ENCODE assay signal across 8 cellular contexts in genomic region chr2:46942143-46942526, GRCh38. TPM values are rescaled to one million over a fixed set of nuclear protein-coding genes. Genes with fewer than 3 reads are reported as not detected.
DNase-seq lines count a peak whose midpoint lies in the region; ATAC-seq and TF ChIP-seq lines count a peak whose summit lies in the region.

No MANE protein-coding gene starts in this region.

- DNase-seq in GM10248 (ENCODE audit: extremely low spot score) = peak; percentile 71
- DNase-seq in OCI-LY7 (ENCODE audit: low spot score) = peak; percentile 64
- peak; percentile 61 for DNase-seq in activated effector memory CD4-positive, alpha-beta T cell treated with Interleukin-2 at 50 U/mL for 16 hours
- no peak for DNase-seq in glutamatergic neuron
- no peak for DNase-seq in sciatic nerve (ENCODE audit: low spot score)
- DNase-seq in NCI-H1092 treated with DMSO at 0.1 percent for 48 hours (lab: John Stamatoyannopoulos, UW) = no peak
- DNase-seq in epidermal melanocyte (ENCODE audit: insufficient read length, low spot score) = no peak

- peak overlapping the region; percentile 93 for H3K4me3 Mint-ChIP-seq in glutamatergic neuron (ENCODE audit: unreplicated experiment)

- H3K4me2 ChIP-seq in OCI-LY7 (ENCODE audit: low read length) = peak overlapping the region; percentile 97

- H3K9me3 Mint-ChIP-seq in glutamatergic neuron (ENCODE audit: unreplicated experiment) = peaks cover 6% of the 10 kb centered on the region

- H3K36me3 ChIP-seq in HEK293 (ENCODE audit: control insufficient read depth in 2 of 2, insufficient read depth in 1 of 2, low read length in 2 of 2) (no peaks in the 10 kb centered on the region; a peak in 1 of 3 replicates), OCI-LY7 (ENCODE audit: insufficient read depth, low read length) (peaks cover 39% of the 10 kb centered on the region)

- ATAC-seq in sciatic nerve = peak; percentile 43

- TF ChIP-seq CTCF in GM10248 (IDR thresholded peaks at IDR 0.05; ENCODE audit: control extremely low read depth, extremely low read depth, low read depth, missing control alignments) (no peak), HEK293 (tag by site-specific recombination; IDR thresholded peaks at IDR 0.05) (no peak), OCI-LY7 (conservative IDR thresholded peaks at IDR 0.05; ENCODE audit: low read length) (no peak), glutamatergic neuron (IDR thresholded peaks at IDR 0.05; ENCODE audit: partially characterized antibody, unreplicated experiment) (no peak)

- peak overlapping the region; percentile 85 for H3K27ac Mint-ChIP-seq in glutamatergic neuron (ENCODE audit: unreplicated experiment)

- peak overlapping the region; percentile 65; the same call in 1 of the 2 replicates for H2AFZ ChIP-seq in OCI-LY7 (ENCODE audit: low read length)

- H3K9me3 ChIP-seq in HEK293 (ENCODE audit: control insufficient read depth, insufficient read depth, low read depth, low read length) (no peaks in the 10 kb centered on the region), OCI-LY7 (ENCODE audit: low read length) (no peaks in the 10 kb centered on the region)

- H3K36me3 Mint-ChIP-seq in glutamatergic neuron (ENCODE audit: unreplicated experiment) = peaks cover 4% of the 10 kb centered on the region

- H3K27me3 Mint-ChIP-seq in glutamatergic neuron (ENCODE audit: unreplicated experiment) = peaks cover 11% of the 10 kb centered on the region

- H3K4me1 ChIP-seq in HEK293 (ENCODE audit: control insufficient read depth, insufficient read depth, low read length) (peaks cover 3% of the 10 kb centered on the region), OCI-LY7 (ENCODE audit: insufficient read depth, low read length, poor library complexity, severe bottlenecking) (peaks cover 58% of the 10 kb centered on the region)

- CTCF ChIA-PET in GM10248 (lab: Yijun Ruan, JAX) = interaction anchor here (0.9 to 1.5 kb wide), 4 partner anchors 13 to 22 kb away, joined by 3 to 5 read pairs (median 3); no protein-coding TSS in a partner anchor
- CTCF ChIA-PET in HEK293 (lab: Yijun Ruan, JAX) = interaction anchor here (0.6 to 2.8 kb wide), 2 partner anchors 381 to 690 kb away, joined by 3 to 11 read pairs; no protein-coding TSS in a partner anchor
- CTCF ChIA-PET in OCI-LY7 (lab: Charles Lee; ENCODE audit: unreplicated experiment) = no interaction called here

- POLR2A ChIA-PET in GM10248 (lab: Yijun Ruan, JAX) (interaction anchor here (0.6 kb wide), 2 partner anchors 9 to 462 kb away, joined by 4 to 5 read pairs; no protein-coding TSS in a partner anchor), HEK293 (lab: Yijun Ruan, JAX) (no interaction called here), OCI-LY7 (lab: Charles Lee) (interaction anchor here (0.7 to 1.1 kb wide), 4 partner anchors 9 to 471 kb away, joined by 3 to 5 read pairs (median 3); no protein-coding TSS in a partner anchor)

- intact Hi-C loops in OCI-LY7 (cut with micrococcal nuclease; ENCODE audit: unreplicated experiment) = no loop called here
- intact Hi-C loops in sciatic nerve (cut with DNase I) = no loop called here

- H3K4me1 Mint-ChIP-seq in glutamatergic neuron (ENCODE audit: low read depth, unreplicated experiment) = peaks cover 3% of the 10 kb centered on the region

- H3K4me3 ChIP-seq in HEK293 (ENCODE audit: low read depth, low read length) (peak overlapping the region; percentile 84), OCI-LY7 (ENCODE audit: low read depth, low read length, poor library complexity, severe bottlenecking) (peak overlapping the region; percentile 87)

- no peaks in the 10 kb centered on the region for H3K9me2 ChIP-seq in OCI-LY7 (ENCODE audit: insufficient read depth, low read length)

- H4K20me1 ChIP-seq in OCI-LY7 (ENCODE audit: insufficient read depth, low read length) = no peaks in the 10 kb centered on the region

- H3K79me2 ChIP-seq in OCI-LY7 (ENCODE audit: insufficient read depth, low read depth, low read length) = peaks cover 68% of the 10 kb centered on the region

- BruUV-seq in OCI-LY7 (replicated peaks; lab: Mats Ljungman, UMichigan) = no TSS peak

- H3K27ac ChIP-seq in HEK293 (ENCODE audit: extremely low read depth, low read depth, low read length) (peak overlapping the region; percentile 82; the same call in 1 of the 2 replicates), OCI-LY7 (ENCODE audit: low read depth, low read length, poor library complexity, severe bottlenecking) (peak overlapping the region; percentile 86)

TF ChIP-seq in HEK293, 187 proteins besides CTCF, POLR2A, EP300 and RAD21 (continues in another document):
- no peak for TF ChIP-seq ZNF366 (tag by site-specific recombination; conservative IDR thresholded peaks at IDR 0.05)
- TF ChIP-seq ZNF2 (tag by site-specific recombination; IDR thresholded peaks at IDR 0.05) = no peak
- no peak for TF ChIP-seq KLF16 (tag by site-specific recombination; IDR thresholded peaks at IDR 0.05)
- TF ChIP-seq, protein P1, sequence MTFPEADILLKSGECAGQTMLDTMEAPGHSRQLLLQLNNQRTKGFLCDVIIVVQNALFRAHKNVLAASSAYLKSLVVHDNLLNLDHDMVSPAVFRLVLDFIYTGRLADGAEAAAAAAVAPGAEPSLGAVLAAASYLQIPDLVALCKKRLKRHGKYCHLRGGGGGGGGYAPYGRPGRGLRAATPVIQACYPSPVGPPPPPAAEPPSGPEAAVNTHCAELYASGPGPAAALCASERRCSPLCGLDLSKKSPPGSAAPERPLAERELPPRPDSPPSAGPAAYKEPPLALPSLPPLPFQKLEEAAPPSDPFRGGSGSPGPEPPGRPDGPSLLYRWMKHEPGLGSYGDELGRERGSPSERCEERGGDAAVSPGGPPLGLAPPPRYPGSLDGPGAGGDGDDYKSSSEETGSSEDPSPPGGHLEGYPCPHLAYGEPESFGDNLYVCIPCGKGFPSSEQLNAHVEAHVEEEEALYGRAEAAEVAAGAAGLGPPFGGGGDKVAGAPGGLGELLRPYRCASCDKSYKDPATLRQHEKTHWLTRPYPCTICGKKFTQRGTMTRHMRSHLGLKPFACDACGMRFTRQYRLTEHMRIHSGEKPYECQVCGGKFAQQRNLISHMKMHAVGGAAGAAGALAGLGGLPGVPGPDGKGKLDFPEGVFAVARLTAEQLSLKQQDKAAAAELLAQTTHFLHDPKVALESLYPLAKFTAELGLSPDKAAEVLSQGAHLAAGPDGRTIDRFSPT (tag by site-specific recombination; IDR thresholded peaks at IDR 0.05) = no peak
- TF ChIP-seq, protein P2, sequence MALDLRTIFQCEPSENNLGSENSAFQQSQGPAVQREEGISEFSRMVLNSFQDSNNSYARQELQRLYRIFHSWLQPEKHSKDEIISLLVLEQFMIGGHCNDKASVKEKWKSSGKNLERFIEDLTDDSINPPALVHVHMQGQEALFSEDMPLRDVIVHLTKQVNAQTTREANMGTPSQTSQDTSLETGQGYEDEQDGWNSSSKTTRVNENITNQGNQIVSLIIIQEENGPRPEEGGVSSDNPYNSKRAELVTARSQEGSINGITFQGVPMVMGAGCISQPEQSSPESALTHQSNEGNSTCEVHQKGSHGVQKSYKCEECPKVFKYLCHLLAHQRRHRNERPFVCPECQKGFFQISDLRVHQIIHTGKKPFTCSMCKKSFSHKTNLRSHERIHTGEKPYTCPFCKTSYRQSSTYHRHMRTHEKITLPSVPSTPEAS (tag by site-specific recombination; IDR thresholded peaks at IDR 0.05) = no peak
- TF ChIP-seq ZBTB20 (tag by site-specific recombination; IDR thresholded peaks at IDR 0.05) = peak; percentile 78
- TF ChIP-seq ZNF24 (tag by site-specific recombination; IDR thresholded peaks at IDR 0.05) = no peak
- no peak for TF ChIP-seq ZNF548 (tag by site-specific recombination; IDR thresholded peaks at IDR 0.05)
- TF ChIP-seq ZXDB (tag by site-specific recombination; IDR thresholded peaks at IDR 0.05) = no peak
- TF ChIP-seq TRIM28 (IDR thresholded peaks at IDR 0.05; ENCODE audit: borderline replicate concordance, low read length) = no peak
- TF ChIP-seq ZNF514 (tag by site-specific recombination; IDR thresholded peaks at IDR 0.05) = no peak
- TF ChIP-seq, protein P3, sequence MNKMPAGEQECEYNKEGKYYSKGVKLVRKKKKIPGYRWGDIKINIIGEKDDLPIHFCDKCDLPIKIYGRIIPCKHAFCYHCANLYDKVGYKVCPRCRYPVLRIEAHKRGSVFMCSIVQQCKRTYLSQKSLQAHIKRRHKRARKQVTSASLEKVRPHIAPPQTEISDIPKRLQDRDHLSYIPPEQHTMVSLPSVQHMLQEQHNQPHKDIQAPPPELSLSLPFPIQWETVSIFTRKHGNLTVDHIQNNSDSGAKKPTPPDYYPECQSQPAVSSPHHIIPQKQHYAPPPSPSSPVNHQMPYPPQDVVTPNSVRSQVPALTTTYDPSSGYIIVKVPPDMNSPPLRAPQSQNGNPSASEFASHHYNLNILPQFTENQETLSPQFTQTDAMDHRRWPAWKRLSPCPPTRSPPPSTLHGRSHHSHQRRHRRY (tag by site-specific recombination; IDR thresholded peaks at IDR 0.05) = no peak
- TF ChIP-seq SCRT2 (tag by site-specific recombination; IDR thresholded peaks at IDR 0.05) = peak; percentile 4; the same call in 1 of the 2 replicates
- no peak for TF ChIP-seq ZNF391 (tag by site-specific recombination; IDR thresholded peaks at IDR 0.05; ENCODE audit: borderline replicate concordance, low read depth)
- no peak for TF ChIP-seq ZNF792 (tag by site-specific recombination; IDR thresholded peaks at IDR 0.05)
- no peak for TF ChIP-seq ZNF658 (tag by site-specific recombination; IDR thresholded peaks at IDR 0.05)
- TF ChIP-seq HOXD13 (CRISPR knock-in tag; IDR thresholded peaks at IDR 0.05; ENCODE audit: borderline replicate concordance) = no peak
- no peak for TF ChIP-seq ZNF292 (tag by site-specific recombination; IDR thresholded peaks at IDR 0.05; ENCODE audit: borderline replicate concordance, low read depth)
- TF ChIP-seq ZBTB17 (tag by site-specific recombination; IDR thresholded peaks at IDR 0.05) = no peak
- no peak for TF ChIP-seq ZNF239 (tag by site-specific recombination; IDR thresholded peaks at IDR 0.05)
- peak; percentile 3; the same call in 1 of the 2 replicates for TF ChIP-seq ZBTB48 (tag by site-specific recombination; IDR thresholded peaks at IDR 0.05)

RNA-seq across cellular contexts. Expression of gene TTC7A, which starts 1.1 kb away (rescaled TPM):
- total RNA-seq in OCI-LY7 (2014; rRNA removed; shearing (Covaris generic)) = 51.9 and 64.1 TPM in 2 replicates
- total RNA-seq in OCI-LY7 (2022) (75.1 and 76.2 TPM in 2 replicates), glutamatergic neuron (ENCODE audit: unreplicated experiment) (4.2 TPM), sciatic nerve (33.3 TPM)

RNA-seq across cellular contexts. Expression of gene MCFD2, which starts 26.5 kb away (rescaled TPM):
- 55.7 and 64.2 TPM in 2 replicates for total RNA-seq in OCI-LY7 (2014; rRNA removed; shearing (Covaris generic))
- 72.5 and 75.2 TPM in 2 replicates for total RNA-seq in OCI-LY7 (2022)
- 33.0 TPM for total RNA-seq in glutamatergic neuron (ENCODE audit: unreplicated experiment)
- total RNA-seq in sciatic nerve = 90.5 TPM

Comparison
In these comparisons a context has a peak if more than half of its experiments do, and no peak if none do; other contexts are left out.
1. DNase-seq: peak in GM10248 (single experiment), OCI-LY7 (single experiment) and activated effector memory CD4-positive, alpha-beta T cell treated with Interleukin-2 at 50 U/mL for 16 hours (single experiment); none in glutamatergic neuron (single experiment), sciatic nerve (single experiment), NCI-H1092 treated with DMSO at 0.1 percent for 48 hours (single experiment) and epidermal melanocyte (single experiment).